In the genomic region with DNA sequence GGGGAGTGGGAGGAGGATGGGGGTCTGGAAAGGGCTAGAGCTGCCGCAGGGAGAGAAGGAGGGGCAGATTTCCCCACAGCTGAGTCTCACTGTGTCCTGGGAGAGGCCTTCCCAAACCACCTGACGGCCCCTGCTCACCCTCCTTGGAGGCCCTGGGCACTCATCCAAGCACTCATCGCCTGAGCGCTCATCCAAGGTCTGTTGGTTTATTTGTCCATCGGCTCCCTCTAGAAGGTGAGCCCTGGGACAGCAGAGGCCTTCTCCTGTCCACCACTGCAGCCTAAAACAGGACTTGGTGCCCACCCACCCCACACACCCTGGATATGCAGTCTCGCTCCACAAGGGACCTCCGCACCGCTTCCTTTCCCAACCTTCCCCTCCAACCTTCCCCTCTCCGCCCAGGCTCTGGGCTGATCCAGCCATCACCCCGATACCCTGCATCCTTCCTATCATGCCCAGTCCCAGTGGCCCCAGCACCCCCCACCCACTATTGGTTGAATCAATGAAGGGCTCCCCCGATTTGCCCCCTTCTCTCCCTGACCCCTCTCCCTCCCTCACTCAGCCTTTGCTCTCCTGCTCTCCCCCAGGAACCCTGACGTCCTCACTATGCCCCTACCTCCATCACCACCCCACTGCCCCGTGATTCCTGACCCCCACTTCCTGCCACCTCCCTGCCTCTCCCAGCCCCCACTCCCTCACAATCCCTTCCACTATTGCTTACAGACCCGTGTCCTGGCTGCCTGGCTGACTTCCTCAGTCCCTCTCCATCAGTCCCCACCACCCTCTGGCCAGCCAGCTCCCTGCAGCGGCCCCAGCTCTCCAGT, we compare ENCODE assay signal across 8 cellular contexts. TPM values are rescaled to one million over a fixed set of nuclear protein-coding genes. Genes with fewer than 3 reads are reported as not detected.
DNase-seq lines count a peak whose midpoint lies in the region; ATAC-seq and TF ChIP-seq lines count a peak whose summit lies in the region.

No MANE protein-coding gene starts in this region.

- H3K27ac Mint-ChIP-seq in HFFc6 (peak overlapping the region; percentile 99), neural crest cell (ENCODE audit: unreplicated experiment) (peak overlapping the region; percentile 97)

- peak; percentile 57 for DNase-seq in AG10803 (ENCODE audit: low read depth)
- peak; percentile 81 for DNase-seq in HFFc6
- DNase-seq in neural crest cell (ENCODE audit: low read depth, low spot score), result no peak
- DNase-seq in iPS-NIHi11 (ENCODE audit: low spot score), result no peak
- DNase-seq in NCI-H1436 treated with DMSO at 0.1 percent for 48 hours (lab: John Stamatoyannopoulos, UW), result no peak

- H3K4me2 ChIP-seq in SU-DHL-6 (ENCODE audit: low read depth, low read length, poor library complexity, severe bottlenecking), result peak overlapping the region; percentile 77

- peak overlapping the region; percentile 53 for H3K9ac ChIP-seq in SU-DHL-6 (ENCODE audit: low read length)

- no peaks in the 10 kb centered on the region for H3K9me3 ChIP-seq in SU-DHL-6 (ENCODE audit: insufficient read depth, low read length)

- H3K4me3 Mint-ChIP-seq in HFFc6, result peak overlapping the region; percentile 99
- peak overlapping the region; percentile 93 for H3K4me3 Mint-ChIP-seq in neural crest cell

- no peaks in the 10 kb centered on the region for H3K9me2 ChIP-seq in SU-DHL-6 (replicated peaks; ENCODE audit: insufficient read depth, low read length)

- TF ChIP-seq CTCF in AG10803 (conservative IDR thresholded peaks at IDR 0.05; ENCODE audit: low read length) (peak; percentile 1; the same call in 1 of the 2 replicates), HFFc6 (IDR thresholded peaks at IDR 0.05) (0 out of 2 replicates have a peak, but pooled peaks have one; percentile 22), SU-DHL-6 (IDR thresholded peaks at IDR 0.05; ENCODE audit: insufficient read depth, low read length, poor library complexity, severe bottlenecking) (no peak), neural crest cell (conservative IDR thresholded peaks at IDR 0.05) (no peak)

- H2AFZ ChIP-seq in SU-DHL-6 (ENCODE audit: low read depth, low read length, severe bottlenecking), result no peak overlapping the region

- peaks cover 1% of the 10 kb centered on the region; the same call in 1 of the 2 replicates for H3F3A ChIP-seq in SU-DHL-6 (ENCODE audit: insufficient read depth)

- no peaks in the 10 kb centered on the region for H3K9me3 Mint-ChIP-seq in HFFc6
- no peaks in the 10 kb centered on the region for H3K9me3 Mint-ChIP-seq in neural crest cell

- H3K36me3 Mint-ChIP-seq in HFFc6 (ENCODE audit: low read depth) (no peaks in the 10 kb centered on the region; the same call in 1 of the 2 replicates), neural crest cell (ENCODE audit: low read depth) (no peaks in the 10 kb centered on the region)

- H3K79me2 ChIP-seq in SU-DHL-6 (ENCODE audit: insufficient read depth, low read length), result 0 out of 2 replicates have a peak, but pooled peaks cover 7% of the 10 kb centered on the region

- peak; percentile 4 for ATAC-seq in esophagus mucosa
- no peak for ATAC-seq in GM19397 (IDR thresholded peaks at IDR 0.05; ENCODE audit: unreplicated experiment)

- H3K27me3 Mint-ChIP-seq in HFFc6 (ENCODE audit: insufficient read depth), result peaks cover 6% of the 10 kb centered on the region
- peaks cover 10% of the 10 kb centered on the region for H3K27me3 Mint-ChIP-seq in neural crest cell (ENCODE audit: low read depth)

- H3K4me1 Mint-ChIP-seq in HFFc6 (ENCODE audit: low read depth) (peaks cover 24% of the 10 kb centered on the region), neural crest cell (peaks cover 12% of the 10 kb centered on the region)

- H3K4me3 ChIP-seq in AG10803 (ENCODE audit: low read length) (peak overlapping the region; percentile 93), SU-DHL-6 (ENCODE audit: insufficient read depth, low read length, poor library complexity, severe bottlenecking) (no peak overlapping the region)

- no peaks in the 10 kb centered on the region for H3K36me3 ChIP-seq in SU-DHL-6 (ENCODE audit: low read length)

- H3K27me3 ChIP-seq in SU-DHL-6 (ENCODE audit: low read length), result no peaks in the 10 kb centered on the region

- H4K20me1 ChIP-seq in SU-DHL-6 (ENCODE audit: low read depth, low read length), result no peaks in the 10 kb centered on the region

- no peak overlapping the region for H3K27ac ChIP-seq in SU-DHL-6 (ENCODE audit: low read depth, low read length)

RNA-seq across cellular contexts. Expression of a gene that starts 1.6 kb away (rescaled TPM):
- 100 to 1,000 TPM; 124 to 142 (median 131) TPM for total RNA-seq in HFFc6 (2021; fragmentation: NEBNext Ultra II Directional; extraction: Animal tissue kit (Norgen Biotek cat#: 25700))
- total RNA-seq in esophagus mucosa (68.9 TPM), neural crest cell (39.5 and 40.9 TPM in 2 replicates)

RNA-seq across cellular contexts. Expression of a gene that starts 16.1 kb away (rescaled TPM):
- 10 to 100 TPM; 68.0 to 79.6 (median 74.2) TPM for total RNA-seq in HFFc6 (2021; fragmentation: NEBNext Ultra II Directional; extraction: Animal tissue kit (Norgen Biotek cat#: 25700))
- total RNA-seq in esophagus mucosa (19.2 TPM), neural crest cell (103 and 110 TPM in 2 replicates)

RNA-seq across cellular contexts. Expression of a gene that starts 53.5 kb away (rescaled TPM):
- total RNA-seq in HFFc6 (2021; fragmentation: NEBNext Ultra II Directional; extraction: Animal tissue kit (Norgen Biotek cat#: 25700)), result 10 to 100 TPM; 18.3 to 26.3 (median 24.4) TPM
- total RNA-seq in esophagus mucosa, result 17.3 TPM
- total RNA-seq in neural crest cell, result 117 and 120 TPM in 2 replicates

RNA-seq across cellular contexts. Expression of a gene that starts 55.6 kb away (rescaled TPM):
- total RNA-seq in HFFc6 (2021; fragmentation: NEBNext Ultra II Directional; extraction: Animal tissue kit (Norgen Biotek cat#: 25700)), result 100 to 1,000 TPM; 102 to 126 (median 110) TPM
- 114 TPM for total RNA-seq in esophagus mucosa
- total RNA-seq in neural crest cell, result 85.9 and 95.3 TPM in 2 replicates

Comparison
In these comparisons a context has a peak if more than half of its experiments do, and no peak if none do; other contexts are left out.
1. DNase-seq: peak in AG10803 (single experiment) and HFFc6 (single experiment); none in neural crest cell (single experiment), iPS-NIHi11 (single experiment) and NCI-H1436 treated with DMSO at 0.1 percent for 48 hours (single experiment).
2. CTCF ChIP-seq: peak in AG10803 (single experiment) and HFFc6 (single experiment); none in SU-DHL-6 (single experiment) and neural crest cell (single experiment).